In genomic region chr10:31353574-31353973, GRCh38 we compare ENCODE assay signal across 8 cellular contexts. TPM values are rescaled to one million over a fixed set of nuclear protein-coding genes. Genes with fewer than 3 reads are reported as not detected.
A peak's percentile ranks its signal among the peaks of the same experiment; 100 is the strongest.
DNase-seq lines count a peak whose midpoint lies in the region; ATAC-seq and TF ChIP-seq lines count a peak whose summit lies in the region.

No MANE protein-coding gene starts in this region.

- no peaks in the 10 kb centered on the region for H3K36me3 ChIP-seq in CD8-positive, alpha-beta T cell (ENCODE audit: insufficient read depth, low read length)

- no peak overlapping the region for H3K27ac Mint-ChIP-seq in CD8-positive, alpha-beta T cell

- DNase-seq in CD8-positive, alpha-beta T cell, result peak in 1 of 7 experiments; percentile 31
- DNase-seq in RPMI7951 (ENCODE audit: low read depth) (peak; percentile 87), glomerular endothelial cell (ENCODE audit: extremely low read depth, low read depth, low spot score) (peak; percentile 14), NCI-H1436 treated with DMSO at 0.1 percent for 48 hours (lab: John Stamatoyannopoulos, UW) (no peak), RPMI8226 (no peak)
- no peak for DNase-seq in NK-92 treated with Interleukin-12 subunit alpha and Interleukin-12 subunit beta, amount 100 ng/mL, for 24 hours (lab: John Stamatoyannopoulos, UW)

- TF ChIP-seq CTCF in CD8-positive, alpha-beta T cell (IDR thresholded peaks at IDR 0.05), result no peak

- no peaks in the 10 kb centered on the region for H3K9me3 Mint-ChIP-seq in CD8-positive, alpha-beta T cell

- CTCF ChIA-PET in CD8-positive, alpha-beta T cell (lab: Charles Lee), result no interaction called here

- H3K27ac ChIP-seq in CD8-positive, alpha-beta T cell (ENCODE audit: low read depth, low read length), result no peak overlapping the region

- peak; percentile 87 for ATAC-seq in CD8-positive, alpha-beta T cell
- ATAC-seq in GM18907 (IDR thresholded peaks at IDR 0.05; ENCODE audit: unreplicated experiment) (peak; percentile 89), HG03039 (IDR thresholded peaks at IDR 0.05; ENCODE audit: unreplicated experiment) (peak; percentile 90)

- H3K4me3 Mint-ChIP-seq in CD8-positive, alpha-beta T cell, result no peak overlapping the region

- peaks cover 63% of the 10 kb centered on the region for H3K4me1 Mint-ChIP-seq in CD8-positive, alpha-beta T cell (ENCODE audit: low read depth)

- no peaks in the 10 kb centered on the region for H3K9me3 ChIP-seq in CD8-positive, alpha-beta T cell (ENCODE audit: low read length)

- no peaks in the 10 kb centered on the region for H3K36me3 Mint-ChIP-seq in CD8-positive, alpha-beta T cell

- intact Hi-C loops in CD8-positive, alpha-beta T cell (cut with DNase I, micrococcal nuclease), result loop anchor here in 1 of 2 experiments (1.0 to 10.0 kb wide), 3 partner anchors 36 to 569 kb away; partner anchors contain the start of gene ZEB1

- no peak overlapping the region for H3K4me3 ChIP-seq in CD8-positive, alpha-beta T cell (ENCODE audit: low read depth, low read length)

- H3K27me3 ChIP-seq in CD8-positive, alpha-beta T cell (ENCODE audit: insufficient read depth, low read length), result no peaks in the 10 kb centered on the region

- no peaks in the 10 kb centered on the region for H3K27me3 Mint-ChIP-seq in CD8-positive, alpha-beta T cell (ENCODE audit: low read depth)

- POLR2A ChIA-PET in CD8-positive, alpha-beta T cell (lab: Charles Lee), result no interaction called here

- peaks cover 9% of the 10 kb centered on the region for H3K4me1 ChIP-seq in CD8-positive, alpha-beta T cell (ENCODE audit: insufficient read depth, low read length)

RNA-seq across cellular contexts. Expression of gene ZEB1, which starts 34.6 kb away (rescaled TPM):
- total RNA-seq in CD8-positive, alpha-beta T cell, result 100 to 1,000 TPM; 145 to 153 TPM
- 82.7 and 99.4 TPM in 2 replicates for total RNA-seq in RPMI7951 (2014; rRNA removed; shearing (Covaris generic))
- total RNA-seq in glomerular endothelial cell, result 61.0 and 105 TPM in 2 replicates

Comparison
In these comparisons a context has a peak if more than half of its experiments do, and no peak if none do; other contexts are left out.
1. DNase-seq: peak in RPMI7951 (single experiment) and glomerular endothelial cell (single experiment); none in NCI-H1436 treated with DMSO at 0.1 percent for 48 hours (single experiment), NK-92 treated with Interleukin-12 subunit alpha and Interleukin-12 subunit beta, amount 100 ng/mL, for 24 hours (single experiment) and RPMI8226 (single experiment).
2. Peak in every context shown above with its lines, with median percentiles within 50 percentile points of each other: ATAC-seq.